3 cellular contexts compared by ENCODE assay signal in genomic region chr2:100160396-100160795, GRCh38.
"Had no signal": no experiment of that assay in that cellular context is flagged by ENCODE, and none has a peak within 500 bp of the region (broad histone marks: within the 10 kb centered on the region; RNA-seq: fewer than 3 reads in every experiment).

No MANE protein-coding gene starts in this region.

- H3K4me3 ChIP-seq: GM12878 had no signal

- DNase-seq: GDM1, GF-D8 had no signal

- ATAC-seq: GM12878 had no signal
